ENCODE assay signal across 30 cellular contexts in the genomic region with DNA sequence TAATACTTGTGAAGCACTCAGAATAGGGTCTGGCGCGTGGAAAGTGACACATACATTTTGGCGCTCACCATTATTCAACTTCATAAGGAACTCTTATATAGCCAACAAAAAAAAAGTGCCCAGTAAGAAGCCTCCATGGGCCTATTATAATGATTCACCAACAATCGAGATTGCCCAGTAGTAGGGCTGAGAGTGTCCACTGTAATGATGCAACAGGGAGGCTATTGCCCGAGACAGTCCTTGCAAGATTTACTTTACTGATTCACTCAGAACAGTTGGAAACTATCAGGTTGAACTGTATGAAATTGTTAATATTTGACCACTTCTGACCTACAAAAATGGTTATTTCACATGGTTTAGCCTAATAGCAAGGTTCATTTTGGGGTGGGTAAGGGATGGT.
"Had no signal": no experiment of that assay in that cellular context is flagged by ENCODE, and none has a peak within 500 bp of the region (broad histone marks: within the 10 kb centered on the region; RNA-seq: fewer than 3 reads in every experiment).

No MANE protein-coding gene starts in this region.

- ATAC-seq: activated CD8-positive, alpha-beta T cell treated with anti-CD3 and anti-CD28 coated beads for 36 hours; activated naive CD8-positive, alpha-beta T cell treated with anti-CD3 and anti-CD28 coated beads, Interleukin-2, amount 50 U/mL, for 24 hours; activated T-cell treated with anti-CD3 and anti-CD28 coated beads, Interleukin-2, amount 50 U/mL, for 4 hours; activated T-helper 17 cell treated with anti-CD3 and anti-CD28 coated beads, Interleukin-2, amount 50 U/mL, for 72 hours; heart left ventricle; left ventricle myocardium superior; SK-N-SH treated with all-trans-retinoic acid at 6 μM for 48 hours; stimulated activated effector memory CD8-positive, alpha-beta T cell treated with anti-CD3 and anti-CD28 coated beads, Interleukin-12 subunit alpha, Interleukin-12 subunit beta, amount 100 ng/mL, for 72 hours had no signal

- H3K9me3 Mint-ChIP-seq: activated B cell treated with CpG ODN at 0.5 μM for 24 hours; activated CD8-positive, alpha-beta T cell treated with anti-CD3 and anti-CD28 coated beads for 36 hours; activated naive CD4-positive, alpha-beta T cell treated with anti-CD3 and anti-CD28 coated beads, Interleukin-2, amount 50 U/mL, for 24 hours; activated naive CD8-positive, alpha-beta T cell treated with anti-CD3 and anti-CD28 coated beads, Interleukin-2, amount 50 U/mL, for 24 hours; activated T-cell treated with anti-CD3 and anti-CD28 coated beads, Interleukin-2, amount 50 U/mL, for 4 hours; activated T-helper 17 cell treated with anti-CD3 and anti-CD28 coated beads, Interleukin-2, amount 50 U/mL, for 72 hours; central memory CD8-positive, alpha-beta T cell; neural crest cell; stimulated activated effector memory CD8-positive, alpha-beta T cell treated with anti-CD3 and anti-CD28 coated beads, Interleukin-12 subunit alpha, Interleukin-12 subunit beta, amount 100 ng/mL, for 72 hours; stimulated activated naive CD8-positive, alpha-beta T cell treated with anti-CD3 and anti-CD28 coated beads, Interleukin-15, Interleukin-2, amounts not matched to agents 100 ng/mL and 50 ng/mL, for 24 hours; type B pancreatic cell had no signal

- H3K27ac Mint-ChIP-seq: activated B cell treated with CpG ODN at 0.5 μM for 24 hours; activated CD8-positive, alpha-beta T cell treated with anti-CD3 and anti-CD28 coated beads for 36 hours; activated naive CD4-positive, alpha-beta T cell treated with anti-CD3 and anti-CD28 coated beads, Interleukin-2, amount 50 U/mL, for 24 hours; activated naive CD8-positive, alpha-beta T cell treated with anti-CD3 and anti-CD28 coated beads, Interleukin-2, amount 50 U/mL, for 24 hours; activated T-helper 17 cell treated with anti-CD3 and anti-CD28 coated beads, Interleukin-2, amount 50 U/mL, for 72 hours; stimulated activated effector memory CD8-positive, alpha-beta T cell treated with anti-CD3 and anti-CD28 coated beads, Interleukin-12 subunit alpha, Interleukin-12 subunit beta, amount 100 ng/mL, for 72 hours; stimulated activated naive CD8-positive, alpha-beta T cell treated with anti-CD3 and anti-CD28 coated beads, Interleukin-15, Interleukin-2, amounts not matched to agents 100 ng/mL and 50 ng/mL, for 24 hours; type B pancreatic cell had no signal

- H3K4me3 Mint-ChIP-seq: activated B cell treated with CpG ODN at 0.5 μM for 24 hours; activated CD8-positive, alpha-beta T cell treated with anti-CD3 and anti-CD28 coated beads for 36 hours; activated naive CD4-positive, alpha-beta T cell treated with anti-CD3 and anti-CD28 coated beads, Interleukin-2, amount 50 U/mL, for 24 hours; activated naive CD8-positive, alpha-beta T cell treated with anti-CD3 and anti-CD28 coated beads, Interleukin-2, amount 50 U/mL, for 24 hours; activated T-cell treated with anti-CD3 and anti-CD28 coated beads, Interleukin-2, amount 50 U/mL, for 4 hours; activated T-helper 17 cell treated with anti-CD3 and anti-CD28 coated beads, Interleukin-2, amount 50 U/mL, for 72 hours; central memory CD8-positive, alpha-beta T cell; neural crest cell; stimulated activated effector memory CD8-positive, alpha-beta T cell treated with anti-CD3 and anti-CD28 coated beads, Interleukin-12 subunit alpha, Interleukin-12 subunit beta, amount 100 ng/mL, for 72 hours; stimulated activated naive CD8-positive, alpha-beta T cell treated with anti-CD3 and anti-CD28 coated beads, Interleukin-15, Interleukin-2, amounts not matched to agents 100 ng/mL and 50 ng/mL, for 24 hours; type B pancreatic cell had no signal

- H3K9me3 ChIP-seq: breast epithelium, heart left ventricle, right lobe of liver, uterus had no signal

- H3K4me1 ChIP-seq: breast epithelium, heart left ventricle, right lobe of liver, uterus had no signal

- DNase-seq: activated B cell treated with CpG ODN at 0.5 μM for 24 hours; activated CD4-positive, alpha-beta T cell treated with anti-CD3 and anti-CD28 coated beads, Interleukin-2, amount 50 U/mL, for 1 hour; activated CD8-positive, alpha-beta T cell treated with anti-CD3 and anti-CD28 coated beads for 36 hours; activated gamma-delta T cell treated with Interleukin-2 at 50 U/mL for 16 hours; activated naive CD8-positive, alpha-beta T cell treated with anti-CD3 and anti-CD28 coated beads, Interleukin-2, amount 50 U/mL, for 24 hours; activated T-cell treated with anti-CD3 and anti-CD28 coated beads, Interleukin-2, amount 50 U/mL, for 4 hours; dermis blood vessel endothelial cell; effector CD8-positive, alpha-beta T cell; foreskin fibroblast; heart left ventricle; left ventricle myocardium superior; occipital lobe; posterior cingulate gyrus; right lobe of liver; small intestine; stimulated activated CD4-positive, alpha-beta T cell treated with anti-CD3 and anti-CD28 coated beads, Interleukin-4, amount 100 ng/mL, for 24 hours; substantia nigra; T-helper 2 cell; uterus had no signal

- H3K4me1 Mint-ChIP-seq: activated B cell treated with CpG ODN at 0.5 μM for 24 hours; activated naive CD4-positive, alpha-beta T cell treated with anti-CD3 and anti-CD28 coated beads, Interleukin-2, amount 50 U/mL, for 24 hours; activated naive CD8-positive, alpha-beta T cell treated with anti-CD3 and anti-CD28 coated beads, Interleukin-2, amount 50 U/mL, for 24 hours; activated T-helper 17 cell treated with anti-CD3 and anti-CD28 coated beads, Interleukin-2, amount 50 U/mL, for 72 hours; central memory CD8-positive, alpha-beta T cell; stimulated activated effector memory CD8-positive, alpha-beta T cell treated with anti-CD3 and anti-CD28 coated beads, Interleukin-12 subunit alpha, Interleukin-12 subunit beta, amount 100 ng/mL, for 72 hours had no signal

- H3K27ac ChIP-seq: breast epithelium, heart left ventricle, right lobe of liver, uterus had no signal

- H3K27me3 Mint-ChIP-seq: activated B cell treated with CpG ODN at 0.5 μM for 24 hours; activated CD8-positive, alpha-beta T cell treated with anti-CD3 and anti-CD28 coated beads for 36 hours; activated naive CD4-positive, alpha-beta T cell treated with anti-CD3 and anti-CD28 coated beads, Interleukin-2, amount 50 U/mL, for 24 hours; activated naive CD8-positive, alpha-beta T cell treated with anti-CD3 and anti-CD28 coated beads, Interleukin-2, amount 50 U/mL, for 24 hours; activated T-helper 17 cell treated with anti-CD3 and anti-CD28 coated beads, Interleukin-2, amount 50 U/mL, for 72 hours; central memory CD8-positive, alpha-beta T cell; stimulated activated naive CD8-positive, alpha-beta T cell treated with anti-CD3 and anti-CD28 coated beads, Interleukin-15, Interleukin-2, amounts not matched to agents 100 ng/mL and 50 ng/mL, for 24 hours; type B pancreatic cell had no signal

- H3K36me3 Mint-ChIP-seq: activated naive CD4-positive, alpha-beta T cell treated with anti-CD3 and anti-CD28 coated beads, Interleukin-2, amount 50 U/mL, for 24 hours; stimulated activated effector memory CD8-positive, alpha-beta T cell treated with anti-CD3 and anti-CD28 coated beads, Interleukin-12 subunit alpha, Interleukin-12 subunit beta, amount 100 ng/mL, for 72 hours; type B pancreatic cell had no signal

- FAIRE-seq: colon, islet of Langerhans, small intestine had no signal

- H3K4me3 ChIP-seq: breast epithelium, heart left ventricle, right lobe of liver, uterus had no signal
